Comparison of ENCODE assay signal across 6 cellular contexts in the genomic region with DNA sequence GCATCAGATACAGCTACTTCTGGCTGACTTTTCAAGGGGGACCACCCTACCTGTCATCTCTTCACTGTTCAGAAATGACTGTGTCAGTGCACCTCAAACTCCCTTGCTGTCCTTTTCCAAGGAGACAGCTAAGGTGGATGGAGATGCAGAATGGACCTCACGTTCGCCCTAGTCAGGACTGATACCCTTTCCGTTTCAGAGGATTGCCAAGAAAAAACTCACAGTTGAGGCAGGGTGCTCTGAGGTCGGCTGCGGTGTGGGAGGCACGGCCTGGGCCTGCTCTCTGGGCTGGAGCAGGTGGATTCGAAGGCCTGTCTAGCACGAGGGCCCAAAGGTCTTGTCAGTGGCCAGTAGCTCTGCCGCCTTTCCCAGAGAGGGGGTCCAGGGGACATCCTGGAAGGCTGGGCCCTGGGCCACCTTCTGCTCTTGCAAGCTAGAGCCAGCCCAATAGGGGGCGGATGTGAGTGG. TPM values are rescaled to one million over a fixed set of nuclear protein-coding genes. Genes with fewer than 3 reads are reported as not detected.
A peak's percentile ranks its signal among the peaks of the same experiment; 100 is the strongest.
DNase-seq lines count a peak whose midpoint lies in the region; ATAC-seq lines count a peak whose summit lies in the region.

No MANE protein-coding gene starts in this region.

- no peaks in the 10 kb centered on the region for H3K27me3 ChIP-seq in esophagus (ENCODE audit: control insufficient read depth in 1 of 2, insufficient read depth in 2 of 2, low read length in 2 of 2)

- peak overlapping the region; percentile 97 for H3K4me3 Mint-ChIP-seq in T-helper 2 cell treated with Interferon-gamma antibody and Interleukin-4, amounts not matched to agents 5 μg/mL and 100 μg/mL, for 36 hours

- peaks cover 0 to 11% of the 10 kb centered on the region in 2 donors for H3K4me1 ChIP-seq in esophagus (ENCODE audit: control insufficient read depth in 2 of 2, insufficient read depth in 2 of 2, low read length in 1 of 2)

- H3K27ac Mint-ChIP-seq in T-helper 2 cell treated with Interferon-gamma antibody and Interleukin-4, amounts not matched to agents 5 μg/mL and 100 μg/mL, for 36 hours: peak overlapping the region; percentile 98

- peak; percentile 73 for DNase-seq in T-helper 2 cell treated with Interferon-gamma antibody and Interleukin-4, amounts not matched to agents 5 μg/mL and 100 μg/mL, for 36 hours (ENCODE audit: low spot score)
- DNase-seq in stimulated activated CD4-positive, alpha-beta T cell treated with anti-CD3 and anti-CD28 coated beads, Interleukin-15, amount 100 ng/mL, for 1 hour (ENCODE audit: low read depth in 1 of 2, low spot score in 1 of 2): peak; percentile 55 to 64
- DNase-seq in dedifferentiated amniotic fluid mesenchymal stem cell (ENCODE audit: extremely low spot score) (no peak), NCI-H1092 treated with DMSO at 0.1 percent for 48 hours (lab: John Stamatoyannopoulos, UW) (no peak)

- peaks cover 37% of the 10 kb centered on the region for H3K4me1 Mint-ChIP-seq in T-helper 2 cell treated with Interferon-gamma antibody and Interleukin-4, amounts not matched to agents 5 μg/mL and 100 μg/mL, for 36 hours (ENCODE audit: low read depth)

- H3K36me3 ChIP-seq in esophagus (ENCODE audit: control insufficient read depth in 2 of 2, insufficient read depth in 2 of 2, low read length in 1 of 2): peaks cover 9 to 26% of the 10 kb centered on the region in 2 donors

- H3K36me3 Mint-ChIP-seq in T-helper 2 cell treated with Interferon-gamma antibody and Interleukin-4, amounts not matched to agents 5 μg/mL and 100 μg/mL, for 36 hours (ENCODE audit: low read depth): peaks cover 24% of the 10 kb centered on the region

- peak; percentile 2 for ATAC-seq in GM18868 (IDR thresholded peaks at IDR 0.05; ENCODE audit: unreplicated experiment)

- no peaks in the 10 kb centered on the region for H3K27me3 Mint-ChIP-seq in T-helper 2 cell treated with Interferon-gamma antibody and Interleukin-4, amounts not matched to agents 5 μg/mL and 100 μg/mL, for 36 hours (ENCODE audit: low read depth)

- WGBS in esophagus, 2 donors: 45 to 55% methylated on average over 10 of the region's 10 CpGs

- no peaks in the 10 kb centered on the region for H3K9me3 Mint-ChIP-seq in T-helper 2 cell treated with Interferon-gamma antibody and Interleukin-4, amounts not matched to agents 5 μg/mL and 100 μg/mL, for 36 hours

- H3K4me3 ChIP-seq in esophagus (ENCODE audit: low read depth in 1 of 2, low read length in 2 of 2): peak overlapping the region; percentile 43 to 51

- H3K9me3 ChIP-seq in esophagus (ENCODE audit: control insufficient read depth in 2 of 2, insufficient read depth in 1 of 2, low read depth in 1 of 2, low read length in 1 of 2): no peaks in the 10 kb centered on the region

- H3K27ac ChIP-seq in esophagus (ENCODE audit: low read depth in 2 of 2, low read length in 1 of 2): peak overlapping the region in 1 of 2 donors; percentile 82

RNA-seq across cellular contexts. Expression of a gene that starts 2.2 kb away (rescaled TPM):
- polyA plus RNA-seq in esophagus: under 1 TPM in 1 of 2 donors, not detected in 1; 0.06 TPM

RNA-seq across cellular contexts. Expression of a gene that starts 7.2 kb away (rescaled TPM):
- polyA plus RNA-seq in esophagus: 1 to 10 TPM; 5.3 to 6.3 TPM

RNA-seq across cellular contexts. Expression of a gene that starts 7.3 kb away (rescaled TPM):
- 10 to 100 TPM; 26.7 to 45.8 TPM for polyA plus RNA-seq in esophagus

RNA-seq across cellular contexts. Expression of a gene that starts 23.8 kb away (rescaled TPM):
- 10 to 100 TPM; 10.5 to 13.6 TPM for polyA plus RNA-seq in esophagus

RNA-seq across cellular contexts. Expression of a gene that starts 24.3 kb away (rescaled TPM):
- polyA plus RNA-seq in esophagus: 10 to 100 TPM; 53.2 to 89.5 TPM

Comparison
In these comparisons a context has a peak if more than half of its experiments do, and no peak if none do; other contexts are left out.
1. DNase-seq: peak in T-helper 2 cell treated with Interferon-gamma antibody and Interleukin-4, amounts not matched to agents 5 μg/mL and 100 μg/mL, for 36 hours (single experiment) and stimulated activated CD4-positive, alpha-beta T cell treated with anti-CD3 and anti-CD28 coated beads, Interleukin-15, amount 100 ng/mL, for 1 hour (2 of 2); none in dedifferentiated amniotic fluid mesenchymal stem cell (single experiment) and NCI-H1092 treated with DMSO at 0.1 percent for 48 hours (single experiment).